Comparison of ENCODE assay signal across 8 cellular contexts in the genomic region with DNA sequence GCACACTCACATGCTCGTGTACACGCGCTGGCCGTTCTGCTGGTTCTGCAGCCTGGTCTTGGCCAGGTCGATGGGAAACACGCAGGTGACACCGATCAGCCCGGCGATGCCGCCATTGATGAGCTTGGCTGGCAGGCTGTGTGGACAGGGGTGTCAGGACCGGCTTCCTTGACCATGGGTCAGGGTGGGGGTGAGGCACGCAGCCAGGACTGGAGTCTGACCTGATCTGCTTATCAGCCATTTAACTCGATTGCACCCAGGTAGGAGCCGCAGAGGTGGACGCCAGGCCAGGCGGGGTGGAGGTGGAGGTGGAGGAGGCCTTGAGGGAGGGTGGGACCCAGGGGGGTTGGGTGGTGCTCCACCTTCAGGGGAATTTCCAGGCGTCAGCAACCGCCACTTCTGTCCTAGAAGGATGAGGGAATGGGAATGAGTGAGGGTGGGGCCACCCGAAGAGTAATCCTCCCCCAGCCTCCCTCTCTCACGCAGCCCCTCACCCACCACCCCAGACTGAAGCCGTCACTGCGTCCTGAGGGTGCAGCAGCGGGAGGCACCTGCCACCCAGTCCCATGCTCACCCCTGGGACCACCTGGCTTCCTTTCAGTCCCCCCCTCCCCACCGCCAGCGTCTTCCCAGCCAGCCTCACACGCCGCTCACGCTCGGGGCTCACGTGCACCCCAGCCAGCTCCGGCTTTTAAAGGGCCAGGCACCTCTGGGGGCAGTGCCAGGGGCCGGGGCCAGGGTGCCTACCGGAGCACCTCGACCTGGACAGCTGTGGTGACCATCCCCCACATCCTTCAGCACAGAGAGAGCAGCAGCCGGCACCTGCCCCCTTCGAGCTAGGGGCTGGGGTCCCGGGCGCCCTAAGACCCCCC. TPM values are rescaled to one million over a fixed set of nuclear protein-coding genes. Genes with fewer than 3 reads are reported as not detected.
DNase-seq lines count a peak whose midpoint lies in the region; ATAC-seq, FAIRE-seq and TF ChIP-seq lines count a peak whose summit lies in the region.

No MANE protein-coding gene starts in this region.

- H3K27me3 ChIP-seq in heart left ventricle (peaks cover 0 to 4% (median 0%) of the 10 kb centered on the region in 9 donors), kidney epithelial cell (ENCODE audit: control insufficient read depth, insufficient read depth, low read length) (peaks cover 1% of the 10 kb centered on the region)

- H3K9me3 ChIP-seq in heart left ventricle = no peaks in the 10 kb centered on the region

- POLR2A ChIA-PET in activated CD4-positive, alpha-beta memory T cell treated with anti-CD3 and anti-CD28 coated beads, Interleukin-2, amount 10 ng/mL, durations not matched to agents 7 days and 5 days (lab: Charles Lee) = interaction anchor here (0.6 to 3.9 kb wide), 6 partner anchors 9 to 219 kb away, joined by 3 to 35 read pairs (median 12); a partner anchor contains a TSS

- FAIRE-seq in urothelium cell line (lab: Jason Lieb, UNC) = no peak

- peaks cover 6 to 42% (median 24%) of the 10 kb centered on the region in 12 donors for H3K4me1 ChIP-seq in heart left ventricle

- CTCF ChIA-PET in activated CD4-positive, alpha-beta memory T cell treated with anti-CD3 and anti-CD28 coated beads, Interleukin-2, amount 10 ng/mL, durations not matched to agents 7 days and 5 days (lab: Charles Lee) = no interaction called here

- ATAC-seq in heart left ventricle (peak in 1 of 4 donors; percentile 4), Right ventricle myocardium inferior (no peak), GM21381 (IDR thresholded peaks at IDR 0.05; ENCODE audit: unreplicated experiment) (no peak)

- no peak for DNase-seq in heart left ventricle
- no peak for DNase-seq in Right ventricle myocardium inferior (ENCODE audit: missing footprints)
- DNase-seq in activated CD4-positive, alpha-beta memory T cell treated with anti-CD3 and anti-CD28 coated beads, Interleukin-2, amount 10 ng/mL, durations not matched to agents 7 days and 5 days = no peak
- no peak for DNase-seq in kidney epithelial cell (ENCODE audit: low read depth)
- DNase-seq in urothelium cell line (ENCODE audit: low spot score) = peak; percentile 32
- DNase-seq in NCI-H1092 treated with DMSO at 0.1 percent for 48 hours (lab: John Stamatoyannopoulos, UW) = no peak
- DNase-seq in activated CD8-positive, alpha-beta memory T cell treated with anti-CD3 and anti-CD28 coated beads for 24 hours = no peak

- H3K4me3 ChIP-seq in heart left ventricle = peak overlapping the region in 11 of 12 donors; percentile 50 to 89 (median 77)
- peak overlapping the region; percentile 52 for H3K4me3 ChIP-seq in kidney epithelial cell (ENCODE audit: low read depth, low read length)

- H3K27ac ChIP-seq in heart left ventricle = peak overlapping the region in 3 of 12 donors; percentile 62 to 88 (median 86)

- no peak for TF ChIP-seq CTCF in heart left ventricle (IDR thresholded peaks at IDR 0.05)
- TF ChIP-seq CTCF in kidney epithelial cell (IDR thresholded peaks at IDR 0.05; ENCODE audit: insufficient read depth, low read length, poor library complexity, severe bottlenecking) = no peak

- peak overlapping the region; percentile 93 for H3K4me3 Mint-ChIP-seq in activated CD4-positive, alpha-beta memory T cell treated with anti-CD3 and anti-CD28 coated beads, Interleukin-2, amount 10 ng/mL, durations not matched to agents 7 days and 5 days

- no peak for TF ChIP-seq POLR2A in heart left ventricle (IDR thresholded peaks at IDR 0.05)

- peak overlapping the region; percentile 16 for H3K27ac Mint-ChIP-seq in activated CD4-positive, alpha-beta memory T cell treated with anti-CD3 and anti-CD28 coated beads, Interleukin-2, amount 10 ng/mL, durations not matched to agents 7 days and 5 days

- intact Hi-C loops in heart left ventricle (cut with DNase I) (loop anchor here in 2 of 10 donors (5.0 to 10.0 kb wide), 2 partner anchors 60 to 117 kb away; a partner anchor contains a TSS), Right ventricle myocardium inferior (cut with DNase I) (no loop called here)

- WGBS in heart left ventricle, 4 donors = 67 to 72% (median 70%) methylated on average over 19 to 38 of the region's 38 CpGs

- no peaks in the 10 kb centered on the region for H3K27me3 Mint-ChIP-seq in activated CD4-positive, alpha-beta memory T cell treated with anti-CD3 and anti-CD28 coated beads, Interleukin-2, amount 10 ng/mL, durations not matched to agents 7 days and 5 days

- peaks cover 35% of the 10 kb centered on the region for H3K4me1 Mint-ChIP-seq in activated CD4-positive, alpha-beta memory T cell treated with anti-CD3 and anti-CD28 coated beads, Interleukin-2, amount 10 ng/mL, durations not matched to agents 7 days and 5 days

- peaks cover 14% of the 10 kb centered on the region for H3K36me3 Mint-ChIP-seq in activated CD4-positive, alpha-beta memory T cell treated with anti-CD3 and anti-CD28 coated beads, Interleukin-2, amount 10 ng/mL, durations not matched to agents 7 days and 5 days (ENCODE audit: low read depth)

- no peaks in the 10 kb centered on the region for H3K9me3 Mint-ChIP-seq in activated CD4-positive, alpha-beta memory T cell treated with anti-CD3 and anti-CD28 coated beads, Interleukin-2, amount 10 ng/mL, durations not matched to agents 7 days and 5 days

- H3K36me3 ChIP-seq in heart left ventricle (peaks cover 0 to 38% (median 0%) of the 10 kb centered on the region in 9 donors), kidney epithelial cell (ENCODE audit: control insufficient read depth, insufficient read depth, low read length) (no peaks in the 10 kb centered on the region)

RNA-seq across cellular contexts. Expression of a gene that starts 3.1 kb away (rescaled TPM):
- total RNA-seq in heart left ventricle = 10 to 100 TPM in 1 of 9 donors, 1 to 10 TPM in 8; 2.1 to 12.8 (median 4.4) TPM
- polyA plus RNA-seq in heart left ventricle = 10 to 100 TPM in 1 of 2 donors, 1 to 10 TPM in 1; 2.6 to 12.7 TPM
- total RNA-seq in Right ventricle myocardium inferior = 2.6 TPM
- total RNA-seq in activated CD4-positive, alpha-beta memory T cell treated with anti-CD3 and anti-CD28 coated beads, Interleukin-2, amount 10 ng/mL, durations not matched to agents 7 days and 5 days = 10 to 100 TPM; 35.7 to 38.3 TPM
- total RNA-seq in kidney epithelial cell = 17.1 and 19.8 TPM in 2 replicates

RNA-seq across cellular contexts. Expression of a gene that starts 5.1 kb away (rescaled TPM):
- total RNA-seq in heart left ventricle (1 to 10 TPM in 1 of 9 donors, under 1 TPM in 6, not detected in 2; 0.25 to 1.1 (median 0.37) TPM), Right ventricle myocardium inferior (not detected), kidney epithelial cell (0.25 TPM in 1 of 2 replicates, not detected in the other)
- under 1 TPM; 0.46 to 0.50 TPM for polyA plus RNA-seq in heart left ventricle
- total RNA-seq in activated CD4-positive, alpha-beta memory T cell treated with anti-CD3 and anti-CD28 coated beads, Interleukin-2, amount 10 ng/mL, durations not matched to agents 7 days and 5 days = 1 to 10 TPM; 1.2 to 1.6 TPM

RNA-seq across cellular contexts. Expression of a gene that starts 10.0 kb away (rescaled TPM):
- 10 to 100 TPM in 1 of 9 donors, 1 to 10 TPM in 8; 4.9 to 11.2 (median 6.6) TPM for total RNA-seq in heart left ventricle
- 10 to 100 TPM in 1 of 2 donors, 1 to 10 TPM in 1; 5.5 to 11.8 TPM for polyA plus RNA-seq in heart left ventricle
- 7.2 TPM for total RNA-seq in Right ventricle myocardium inferior
- 10 to 100 TPM; 45.1 to 48.5 TPM for total RNA-seq in activated CD4-positive, alpha-beta memory T cell treated with anti-CD3 and anti-CD28 coated beads, Interleukin-2, amount 10 ng/mL, durations not matched to agents 7 days and 5 days
- total RNA-seq in kidney epithelial cell = 31.1 and 36.2 TPM in 2 replicates

RNA-seq across cellular contexts. Expression of a gene that starts 14.8 kb away (rescaled TPM):
- 1,000 to 10,000 TPM in 3 of 9 donors, 100 to 1,000 TPM in 6; 236 to 1,207 (median 933) TPM for total RNA-seq in heart left ventricle
- polyA plus RNA-seq in heart left ventricle = 1,000 to 10,000 TPM in 1 of 2 donors, 100 to 1,000 TPM in 1; 998 to 1,652 TPM
- 1,110 TPM for total RNA-seq in Right ventricle myocardium inferior
- 1,000 to 10,000 TPM; 2,077 to 2,079 TPM for total RNA-seq in activated CD4-positive, alpha-beta memory T cell treated with anti-CD3 and anti-CD28 coated beads, Interleukin-2, amount 10 ng/mL, durations not matched to agents 7 days and 5 days
- 708 and 1,183 TPM in 2 replicates for total RNA-seq in kidney epithelial cell

RNA-seq across cellular contexts. Expression of a gene that starts 17.7 kb away (rescaled TPM):
- total RNA-seq in heart left ventricle = 10 to 100 TPM; 13.4 to 30.8 (median 21.5) TPM
- 10 to 100 TPM; 20.4 to 20.5 TPM for polyA plus RNA-seq in heart left ventricle
- 18.3 TPM for total RNA-seq in Right ventricle myocardium inferior
- total RNA-seq in activated CD4-positive, alpha-beta memory T cell treated with anti-CD3 and anti-CD28 coated beads, Interleukin-2, amount 10 ng/mL, durations not matched to agents 7 days and 5 days = 10 to 100 TPM; 48.6 to 52.9 TPM
- 27.6 and 54.9 TPM in 2 replicates for total RNA-seq in kidney epithelial cell
